In the genomic region with DNA sequence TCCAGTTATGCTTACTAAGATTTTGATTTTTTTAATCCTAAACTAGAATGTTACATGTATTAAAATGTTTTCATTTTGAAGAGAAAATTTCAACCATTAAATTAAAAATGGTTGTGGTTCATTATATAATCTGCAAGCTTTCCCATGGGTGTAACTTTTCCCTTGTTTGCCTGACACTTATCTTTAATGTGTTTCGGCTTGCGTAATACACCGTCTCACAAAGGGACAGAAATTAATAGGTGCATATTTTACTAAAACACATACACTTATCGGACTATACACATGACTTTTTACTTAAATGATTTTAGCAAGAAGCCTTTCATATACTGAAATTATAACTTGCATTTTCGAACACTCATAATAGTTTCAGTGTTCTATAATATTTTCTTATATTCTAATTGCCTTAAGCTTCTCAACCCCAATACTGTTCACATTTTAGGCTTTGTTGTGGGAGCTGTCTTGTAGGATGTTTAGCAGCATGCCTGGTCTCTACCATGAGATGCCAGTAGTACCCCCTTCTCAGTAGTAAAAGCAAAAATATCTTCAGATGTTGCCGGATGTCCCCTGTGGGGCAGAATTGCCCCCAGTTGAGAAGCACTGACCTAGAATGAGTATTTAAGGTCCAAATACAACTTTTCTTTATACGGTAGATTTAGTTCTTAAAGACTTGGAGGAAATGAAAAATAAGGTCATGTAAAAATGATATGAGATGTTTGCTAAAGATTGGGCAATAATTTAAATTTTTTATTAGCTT, we compare ENCODE assay signal across 15 cellular contexts. TPM values are rescaled to one million over a fixed set of nuclear protein-coding genes. Genes with fewer than 3 reads are reported as not detected.
DNase-seq lines count a peak whose midpoint lies in the region; ATAC-seq, FAIRE-seq and TF ChIP-seq lines count a peak whose summit lies in the region.
"Had no signal": no experiment of that assay in that cellular context is flagged by ENCODE, and none has a peak within 500 bp of the region (broad histone marks: within the 10 kb centered on the region; RNA-seq: fewer than 3 reads in every experiment).

No MANE protein-coding gene starts in this region.

- no peak overlapping the region for H3K23ac ChIP-seq in mesenchymal stem cell (ENCODE audit: low read length in 2 of 2)

- no peak for TF ChIP-seq POLR2A in A549 (IDR thresholded peaks at IDR 0.05; ENCODE audit: low read length)
- no peak for TF ChIP-seq POLR2A in H54 (IDR thresholded peaks at IDR 0.05; ENCODE audit: low read depth, low read length)

- no peak overlapping the region for H4K8ac ChIP-seq in mesenchymal stem cell (ENCODE audit: low read length)

- H3K4ac ChIP-seq in mesenchymal stem cell (ENCODE audit: low read depth in 1 of 2, low read length in 2 of 2) = no peak overlapping the region

- peaks cover 33% of the 10 kb centered on the region for H3K36me3 ChIP-seq in PC-9 (ENCODE audit: low read depth)
- H3K36me3 ChIP-seq in mesenchymal stem cell (ENCODE audit: control insufficient read depth in 1 of 2, insufficient read depth in 2 of 2, low read depth in 1 of 2, low read length in 2 of 2) = peaks cover 27 to 72% of the 10 kb centered on the region in 2 experiments
- H3K36me3 ChIP-seq in small intestine (ENCODE audit: control insufficient read depth in 2 of 2, insufficient read depth in 2 of 2, low read length in 2 of 2) = peaks cover 6 to 8% of the 10 kb centered on the region in 2 donors
- H3K36me3 ChIP-seq in heart right ventricle = peaks cover 0 to 97% (median 8%) of the 10 kb centered on the region in 9 donors
- H3K36me3 ChIP-seq: uterus had no signal

- no peaks in the 10 kb centered on the region; the same call in 1 of the 2 replicates for H4K20me1 ChIP-seq in PC-9 (ENCODE audit: insufficient read depth)

- H3K4me2 ChIP-seq in A549 (no peak overlapping the region), PC-9 (no peak overlapping the region), mesenchymal stem cell (ENCODE audit: low read length, poor library complexity, severe bottlenecking) (peak overlapping the region; percentile 9)

- H3K9me2 ChIP-seq in PC-9 (ENCODE audit: insufficient read depth) = no peaks in the 10 kb centered on the region

- ATAC-seq in A549 = no peak
- no peak for ATAC-seq in heart right ventricle
- ATAC-seq in GM21576 (IDR thresholded peaks at IDR 0.05; ENCODE audit: unreplicated experiment) = no peak

- H2BK15ac ChIP-seq in mesenchymal stem cell (ENCODE audit: low read depth, poor library complexity, severe bottlenecking) = no peak overlapping the region

- TF ChIP-seq CTCF in A549 (IDR thresholded peaks at IDR 0.05) (no peak), PC-9 (conservative IDR thresholded peaks at IDR 0.05) (no peak), nephron progenitor cell (IDR thresholded peaks at IDR 0.05) (no peak), heart right ventricle (IDR thresholded peaks at IDR 0.05) (no peak)

- H3K9ac ChIP-seq in mesenchymal stem cell (ENCODE audit: low read length) = no peak overlapping the region
- H3K9ac ChIP-seq: parathyroid adenoma had no signal

- peaks cover 47% of the 10 kb centered on the region for H3K36me3 Mint-ChIP-seq in nephron progenitor cell (ENCODE audit: low read depth)

- no peak overlapping the region for H3K27ac Mint-ChIP-seq in nephron progenitor cell

- DNase-seq in A549 (ENCODE audit: low read depth in 1 of 2, low spot score in 1 of 2) = no peak
- DNase-seq in H54 (ENCODE audit: insufficient read length, low spot score) = no peak
- DNase-seq in PC-9 = no peak
- peak; percentile 27 for DNase-seq in mesenchymal stem cell
- DNase-seq in nephron progenitor cell = no peak
- DNase-seq in small intestine = no peak
- no peak for DNase-seq in heart right ventricle
- DNase-seq: activated CD8-positive, alpha-beta memory T cell treated with anti-CD3 and anti-CD28 coated beads, Interleukin-2, amount 50 U/mL, for 4 hours; erythroblast; GOT3; uterus had no signal

- no peaks in the 10 kb centered on the region for H3K79me1 ChIP-seq in mesenchymal stem cell (replicated peaks; ENCODE audit: low read length, poor library complexity, severe bottlenecking)

- no peaks in the 10 kb centered on the region for H3K9me3 ChIP-seq in A549
- no peaks in the 10 kb centered on the region for H3K9me3 ChIP-seq in PC-9 (ENCODE audit: insufficient read depth, low read depth)
- no peaks in the 10 kb centered on the region for H3K9me3 ChIP-seq in mesenchymal stem cell (ENCODE audit: control insufficient read depth, low read length)
- no peaks in the 10 kb centered on the region for H3K9me3 ChIP-seq in small intestine (ENCODE audit: control insufficient read depth, low read depth)
- H3K9me3 ChIP-seq in heart right ventricle = no peaks in the 10 kb centered on the region
- H3K9me3 ChIP-seq: uterus had no signal

- H3K27me3 Mint-ChIP-seq in nephron progenitor cell (ENCODE audit: low read depth, poor library complexity) = no peaks in the 10 kb centered on the region

- H3K14ac ChIP-seq in mesenchymal stem cell (ENCODE audit: low read length in 2 of 2) = no peak overlapping the region

- H3K4me3 Mint-ChIP-seq in nephron progenitor cell = no peak overlapping the region

- H3K18ac ChIP-seq in mesenchymal stem cell (ENCODE audit: low read depth in 1 of 2, low read length in 2 of 2) = no peak overlapping the region

- peaks cover 52% of the 10 kb centered on the region for H3F3A ChIP-seq in PC-9 (ENCODE audit: insufficient read depth, low read depth)

- no peak overlapping the region for H4K91ac ChIP-seq in mesenchymal stem cell (ENCODE audit: low read length)

- FAIRE-seq in A549 (lab: Jason Lieb, UNC) = no peak
- peak; percentile 70 for FAIRE-seq in H54 (lab: Jason Lieb, UNC)
- FAIRE-seq in small intestine (lab: Jason Lieb, UNC) = no peak
- FAIRE-seq: colon had no signal

- no peaks in the 10 kb centered on the region for H3K9me3 Mint-ChIP-seq in nephron progenitor cell

- no peak overlapping the region for H2BK120ac ChIP-seq in mesenchymal stem cell (ENCODE audit: low read depth, low read length)

- POLR2A ChIA-PET in A549 (lab: Yijun Ruan, JAX) = no interaction called here
- POLR2A ChIA-PET in PC-9 (lab: Charles Lee; ENCODE audit: unreplicated experiment) = interaction anchor here (0.7 kb wide), 1 partner anchor 11 kb away, joined by 6 read pairs; no protein-coding TSS in a partner anchor

- no peak for TF ChIP-seq EP300 in A549 (IDR thresholded peaks at IDR 0.05)

- no peak overlapping the region for H2AK5ac ChIP-seq in mesenchymal stem cell (ENCODE audit: low read length, severe bottlenecking)

- TF ChIP-seq RAD21 in A549 (conservative IDR thresholded peaks at IDR 0.05 in 1 of 2, IDR thresholded peaks at IDR 0.05 in 1 of 2) = no peak

- H2BK5ac ChIP-seq in mesenchymal stem cell (ENCODE audit: low read depth, low read length, poor library complexity, severe bottlenecking) = peak overlapping the region; percentile 19

- WGBS in A549 (ENCODE audit: missing lambda C conversion rate) = 90% methylated on average over 7 of the region's 7 CpGs
- 83% methylated on average over 6 of the region's 7 CpGs for WGBS in mesenchymal stem cell
- WGBS in small intestine, 3 donors = 79 to 85% (median 83%) methylated on average over 7 of the region's 7 CpGs
- WGBS in heart right ventricle, 2 donors = 87 to 93% methylated on average over 7 of the region's 7 CpGs

- CTCF ChIA-PET in A549 (lab: Yijun Ruan, JAX) = interaction anchor here (0.5 to 1.5 kb wide), 3 partner anchors 59 to 165 kb away, joined by 3 to 5 read pairs (median 4); no protein-coding TSS in a partner anchor
- CTCF ChIA-PET in PC-9 (lab: Charles Lee) = no interaction called here

- peaks cover 7% of the 10 kb centered on the region for H3K4me1 Mint-ChIP-seq in nephron progenitor cell

- H3K27ac ChIP-seq in A549 (no peak overlapping the region), PC-9 (0 out of 2 replicates have a peak overlapping the region, but pooled peaks have one; percentile 9), mesenchymal stem cell (ENCODE audit: low read length, poor library complexity, severe bottlenecking) (peak overlapping the region; percentile 95), small intestine (ENCODE audit: low read depth in 1 of 2, low read length in 1 of 2) (peak overlapping the region in 1 of 2 donors; percentile 64), heart right ventricle (peak overlapping the region in 1 of 10 donors; percentile 75)
- H3K27ac ChIP-seq: parathyroid adenoma, uterus had no signal

- H3K4me1 ChIP-seq in A549 (peaks cover 54% of the 10 kb centered on the region), PC-9 (replicated peaks; ENCODE audit: insufficient read depth) (no peaks in the 10 kb centered on the region; the same call in 1 of the 2 replicates), mesenchymal stem cell (ENCODE audit: control insufficient read depth, insufficient read depth, low read depth, low read length) (peaks cover 14% of the 10 kb centered on the region), small intestine (ENCODE audit: control insufficient read depth in 2 of 2, insufficient read depth in 1 of 2, low read depth in 1 of 2, low read length in 1 of 2) (peaks cover 0 to 3% of the 10 kb centered on the region in 2 donors), heart right ventricle (peaks cover 0 to 56% (median 23%) of the 10 kb centered on the region in 9 donors)
- H3K4me1 ChIP-seq: parathyroid adenoma, uterus had no signal

- H3K79me2 ChIP-seq in PC-9 (ENCODE audit: low read depth) = peaks cover 69% of the 10 kb centered on the region
- H3K79me2 ChIP-seq: parathyroid adenoma had no signal

- H2AFZ ChIP-seq in PC-9 = no peak overlapping the region
- H2AFZ ChIP-seq in mesenchymal stem cell (ENCODE audit: low read depth, low read length) = no peak overlapping the region
- H2AFZ ChIP-seq: parathyroid adenoma had no signal

- H3K4me3 ChIP-seq in A549 (no peak overlapping the region), PC-9 (no peak overlapping the region), mesenchymal stem cell (ENCODE audit: insufficient read depth in 1 of 2, low read depth in 1 of 2, low read length in 2 of 2) (no peak overlapping the region), small intestine (ENCODE audit: low read depth in 1 of 2, low read length in 2 of 2) (no peak overlapping the region), heart right ventricle (no peak overlapping the region)
- H3K4me3 ChIP-seq: lung, uterus had no signal

- BruUV-seq in PC-9 (replicated peaks; lab: Mats Ljungman, UMichigan) = no TSS peak

- intact Hi-C loops in PC-9 (cut with micrococcal nuclease; ENCODE audit: unreplicated experiment) (no loop called here), heart right ventricle (cut with DNase I) (no loop called here)

- H3K27me3 ChIP-seq in PC-9 (ENCODE audit: insufficient read depth, low read depth) (no peaks in the 10 kb centered on the region), mesenchymal stem cell (ENCODE audit: control insufficient read depth in 1 of 2, insufficient read depth in 1 of 2, low read length in 2 of 2) (no peaks in the 10 kb centered on the region), small intestine (ENCODE audit: control insufficient read depth in 2 of 2, insufficient read depth in 2 of 2, low read length in 2 of 2) (no peaks in the 10 kb centered on the region), heart right ventricle (no peaks in the 10 kb centered on the region)
- H3K27me3 ChIP-seq: uterus had no signal

- no peak overlapping the region for H2BK12ac ChIP-seq in mesenchymal stem cell (ENCODE audit: low read length in 2 of 2)

RNA-seq across cellular contexts. Expression of a gene that starts 28.6 kb away (rescaled TPM):
- 16.7 and 25.9 TPM in 2 replicates for polyA plus RNA-seq in A549 (2011; rRNA removed)
- 7.8 and 9.5 TPM in 2 replicates for polyA plus RNA-seq in A549 (2012; cell fraction: cytosol; rRNA removed)
- polyA plus RNA-seq in A549 (2012; cell fraction: nucleus; rRNA removed) = 7.4 and 10.6 TPM in 2 replicates
- 10.5 to 12.1 TPM (median 11.6 TPM) in 3 replicates for polyA plus RNA-seq in A549 (2017; fragmentation: RNase III; extraction: RNeasy Plus Mini Kit Qiagen cat#74134 plus additional on column Dnase treatment)
- 14.5 and 17.2 TPM in 2 replicates for polyA minus RNA-seq in A549 (2011; rRNA and poly(A)+ RNA removed)
- 79.8 and 88.7 TPM in 2 replicates for total RNA-seq in PC-9 (2021)
- 44.2 TPM for polyA plus RNA-seq in mesenchymal stem cell (2013, experiment 1 of 2)
- polyA plus RNA-seq in mesenchymal stem cell (2013, experiment 2 of 2) = 45.8 TPM
- 10 to 100 TPM; 11.6 to 23.5 (median 17.3) TPM for polyA plus RNA-seq in small intestine
- 10 to 100 TPM; 11.1 to 42.6 (median 13.6) TPM for total RNA-seq in heart right ventricle
- polyA plus RNA-seq in heart right ventricle = 10 to 100 TPM; 11.2 to 15.7 TPM

Comparison
In these comparisons a context has a peak if more than half of its experiments do, and no peak if none do; other contexts are left out.
1. H3K27ac ChIP-seq: peak in PC-9 (single experiment) and mesenchymal stem cell (single experiment); none in A549 (0 of 2).